29 cellular contexts compared by ENCODE assay signal in the genomic region with DNA sequence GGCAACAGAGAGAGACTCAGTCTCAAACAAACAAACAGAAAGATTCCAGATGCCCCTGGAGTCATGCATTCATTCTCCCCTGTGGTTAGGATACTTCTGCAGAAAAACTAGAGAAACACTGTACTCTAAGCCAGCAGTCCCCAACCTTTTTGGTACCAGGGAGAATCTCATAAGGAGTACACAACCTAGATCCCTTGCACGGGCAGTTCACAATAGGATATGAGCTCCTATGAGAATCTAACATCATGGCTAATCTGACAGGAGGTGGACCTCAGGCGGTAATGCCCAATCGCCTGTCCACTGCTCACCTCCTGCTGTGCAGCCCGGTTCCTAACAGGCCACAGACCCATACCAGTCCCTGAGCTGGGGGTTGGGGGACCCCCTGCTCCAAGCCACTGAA.
"Had no signal": no experiment of that assay in that cellular context is flagged by ENCODE, and none has a peak within 500 bp of the region (broad histone marks: within the 10 kb centered on the region; RNA-seq: fewer than 3 reads in every experiment).

No MANE protein-coding gene starts in this region.

- H3K4me1 ChIP-seq: left lung, lower lobe of right lung, suprapubic skin had no signal

- H3K9me3 ChIP-seq: esophagus squamous epithelium, left lung, lower lobe of right lung, mucosa of descending colon, suprapubic skin, tibial artery had no signal

- DNase-seq: activated CD4-positive, alpha-beta memory T cell treated with anti-CD3 and anti-CD28 coated beads, Interleukin-2, amount 10 ng/mL, durations not matched to agents 7 days and 5 days; activated CD4-positive, alpha-beta T cell treated with anti-CD3 and anti-CD28 coated beads for 1 hour; activated CD4-positive, alpha-beta T cell treated with anti-CD3 and anti-CD28 coated beads, Interleukin-2, amount 10 ng/mL, durations not matched to agents 7 days and 5 days; activated CD8-positive, alpha-beta memory T cell treated with anti-CD3 and anti-CD28 coated beads, Interleukin-2, amount 10 ng/mL, durations not matched to agents 7 days and 5 days; activated naive CD4-positive, alpha-beta T cell; activated naive CD8-positive, alpha-beta T cell treated with anti-CD3 and anti-CD28 coated beads for 36 hours; activated T-cell treated with anti-CD3 and anti-CD28 coated beads for 4 hours; activated T-cell treated with anti-CD3 and anti-CD28 coated beads, Interleukin-2, amount 50 U/mL, for 72 hours; amniotic stem cell; caudate nucleus; esophagus squamous epithelium; foreskin melanocyte; kidney glomerular epithelial cell; lower lobe of right lung; mesendoderm; mucosa of descending colon; small intestine; stimulated activated CD4-positive, alpha-beta T cell treated with anti-CD3 and anti-CD28 coated beads, Interleukin-2, amount 100 ng/mL, for 24 hours; stimulated activated naive CD4-positive, alpha-beta T cell; T-helper 17 cell; T1000; tibial artery; WERI-Rb-1 had no signal

- ATAC-seq: activated CD8-positive, alpha-beta memory T cell treated with anti-CD3 and anti-CD28 coated beads, Interleukin-2, amount 10 ng/mL, durations not matched to agents 7 days and 5 days; activated T-cell treated with anti-CD3 and anti-CD28 coated beads, Interleukin-2, amount 50 U/mL, for 72 hours; left lung; mucosa of descending colon; natural killer cell treated with Interleukin-12 subunit alpha and Interleukin-12 subunit beta and Interleukin-15 and Interleukin-18, amount 100 ng/mL, for 72 hours; sciatic nerve; T-helper 17 cell had no signal

- H3K27me3 Mint-ChIP-seq: activated CD4-positive, alpha-beta memory T cell treated with anti-CD3 and anti-CD28 coated beads, Interleukin-2, amount 10 ng/mL, durations not matched to agents 7 days and 5 days; activated CD4-positive, alpha-beta T cell treated with anti-CD3 and anti-CD28 coated beads, Interleukin-2, amount 10 ng/mL, durations not matched to agents 7 days and 5 days; activated CD8-positive, alpha-beta memory T cell treated with anti-CD3 and anti-CD28 coated beads, Interleukin-2, amount 10 ng/mL, durations not matched to agents 7 days and 5 days; activated naive CD8-positive, alpha-beta T cell treated with anti-CD3 and anti-CD28 coated beads for 36 hours; dendritic cell treated with granulocyte-macrophage colony-stimulating factor and Interleukin-4, amounts not matched to agents 40 ng/mL and 50 ng/mL, for 4 days; natural killer cell treated with Interleukin-12 subunit alpha and Interleukin-12 subunit beta and Interleukin-15 and Interleukin-18, amount 100 ng/mL, for 72 hours; T-helper 17 cell had no signal

- H3K27ac ChIP-seq: epithelial cell of prostate, esophagus squamous epithelium, left lung, lower lobe of right lung, suprapubic skin, tibial artery, WERI-Rb-1 had no signal

- H3K36me3 Mint-ChIP-seq: natural killer cell treated with Interleukin-12 subunit alpha and Interleukin-12 subunit beta and Interleukin-15 and Interleukin-18, amount 100 ng/mL, for 72 hours had no signal

- H3K4me3 ChIP-seq: esophagus squamous epithelium, left lung, lower lobe of right lung, mucosa of descending colon, suprapubic skin, tibial artery had no signal

- H3K27ac Mint-ChIP-seq: activated CD4-positive, alpha-beta memory T cell treated with anti-CD3 and anti-CD28 coated beads, Interleukin-2, amount 10 ng/mL, durations not matched to agents 7 days and 5 days; activated CD4-positive, alpha-beta T cell treated with anti-CD3 and anti-CD28 coated beads, Interleukin-2, amount 10 ng/mL, durations not matched to agents 7 days and 5 days; activated CD8-positive, alpha-beta memory T cell treated with anti-CD3 and anti-CD28 coated beads, Interleukin-2, amount 10 ng/mL, durations not matched to agents 7 days and 5 days; activated naive CD8-positive, alpha-beta T cell treated with anti-CD3 and anti-CD28 coated beads for 36 hours; dendritic cell treated with granulocyte-macrophage colony-stimulating factor and Interleukin-4, amounts not matched to agents 40 ng/mL and 50 ng/mL, for 4 days; natural killer cell treated with Interleukin-12 subunit alpha and Interleukin-12 subunit beta and Interleukin-15 and Interleukin-18, amount 100 ng/mL, for 72 hours; T-helper 17 cell had no signal

- H3K9me3 Mint-ChIP-seq: activated CD4-positive, alpha-beta memory T cell treated with anti-CD3 and anti-CD28 coated beads, Interleukin-2, amount 10 ng/mL, durations not matched to agents 7 days and 5 days; activated CD4-positive, alpha-beta T cell treated with anti-CD3 and anti-CD28 coated beads, Interleukin-2, amount 10 ng/mL, durations not matched to agents 7 days and 5 days; activated naive CD8-positive, alpha-beta T cell treated with anti-CD3 and anti-CD28 coated beads for 36 hours; activated T-cell treated with anti-CD3 and anti-CD28 coated beads, Interleukin-2, amount 50 U/mL, for 72 hours; dendritic cell treated with granulocyte-macrophage colony-stimulating factor and Interleukin-4, amounts not matched to agents 40 ng/mL and 50 ng/mL, for 4 days; natural killer cell treated with Interleukin-12 subunit alpha and Interleukin-12 subunit beta and Interleukin-15 and Interleukin-18, amount 100 ng/mL, for 72 hours had no signal

- H3K27me3 ChIP-seq: esophagus squamous epithelium, left lung, suprapubic skin, tibial artery had no signal

- H3K4me3 Mint-ChIP-seq: activated CD4-positive, alpha-beta memory T cell treated with anti-CD3 and anti-CD28 coated beads, Interleukin-2, amount 10 ng/mL, durations not matched to agents 7 days and 5 days; activated CD4-positive, alpha-beta T cell treated with anti-CD3 and anti-CD28 coated beads, Interleukin-2, amount 10 ng/mL, durations not matched to agents 7 days and 5 days; activated CD8-positive, alpha-beta memory T cell treated with anti-CD3 and anti-CD28 coated beads, Interleukin-2, amount 10 ng/mL, durations not matched to agents 7 days and 5 days; activated naive CD8-positive, alpha-beta T cell treated with anti-CD3 and anti-CD28 coated beads for 36 hours; activated T-cell treated with anti-CD3 and anti-CD28 coated beads, Interleukin-2, amount 50 U/mL, for 72 hours; dendritic cell treated with granulocyte-macrophage colony-stimulating factor and Interleukin-4, amounts not matched to agents 40 ng/mL and 50 ng/mL, for 4 days; natural killer cell treated with Interleukin-12 subunit alpha and Interleukin-12 subunit beta and Interleukin-15 and Interleukin-18, amount 100 ng/mL, for 72 hours; T-helper 17 cell had no signal
